In the genomic region with DNA sequence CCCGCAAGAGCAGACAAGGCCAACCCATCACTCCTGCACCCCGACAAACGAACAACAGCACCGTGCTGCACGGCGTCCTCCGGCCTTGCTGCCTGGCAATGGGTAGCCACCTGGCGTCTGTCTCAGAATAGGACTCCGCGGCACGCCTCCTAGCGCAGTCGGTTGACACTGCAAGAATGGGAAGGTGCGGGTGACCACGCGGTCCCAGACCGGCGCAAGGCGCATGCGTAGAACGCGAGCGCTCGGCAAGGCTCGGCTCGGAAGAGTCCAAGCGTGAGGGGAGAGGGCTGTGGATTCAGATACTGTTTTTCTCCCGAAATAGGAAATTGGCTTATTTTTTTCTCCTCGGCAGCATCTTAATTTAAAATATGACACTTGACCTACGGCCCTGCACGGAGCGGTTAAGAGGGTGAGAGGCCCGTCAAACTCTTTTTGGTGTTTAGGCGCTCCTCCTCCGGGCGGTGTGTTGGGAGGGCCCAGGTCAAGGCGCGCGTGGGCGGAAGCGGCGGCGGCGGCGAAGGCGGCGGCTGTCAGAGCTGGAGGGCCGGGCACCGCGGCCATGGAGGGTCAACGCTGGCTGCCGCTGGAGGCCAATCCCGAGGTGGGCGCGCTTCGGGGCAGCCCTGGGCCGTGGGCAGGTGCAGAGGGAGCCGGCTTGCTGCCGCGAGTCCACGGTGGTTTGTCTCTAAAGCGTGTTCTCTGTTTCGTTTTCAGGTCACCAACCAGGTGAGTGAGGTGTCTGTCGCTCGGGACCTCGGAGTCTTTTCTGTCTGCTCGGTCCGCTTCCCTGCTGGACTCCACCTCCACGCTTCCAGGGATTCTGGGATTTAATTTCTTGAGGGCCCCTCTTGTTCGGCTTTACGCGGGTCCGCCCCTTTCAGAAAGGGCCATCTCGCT, we compare ENCODE assay signal across 8 cellular contexts. TPM values are rescaled to one million over a fixed set of nuclear protein-coding genes. Genes with fewer than 3 reads are reported as not detected.
A peak's percentile ranks its signal among the peaks of the same experiment; 100 is the strongest.
DNase-seq lines count a peak whose midpoint lies in the region; ATAC-seq and TF ChIP-seq lines count a peak whose summit lies in the region.

A gene (plus strand): TSS at position 530 of the 897 bp plus-strand sequence. CDS start 30 bp downstream, at position 560.

- in situ Hi-C loops in GM13977 (cut with MboI; ENCODE audit: low pct_unique_long_range_greater_than_20kb, low sequenced_read_pairs, unreplicated experiment) = no loop called here

- TF ChIP-seq POLR2A in vagina (IDR thresholded peaks at IDR 0.05) = peak in 1 of 2 donors; percentile 28

- H3K4me3 ChIP-seq in right atrium auricular region (peak within 1 kb of the TSS; percentile 78 to 95), vagina (peak within 1 kb of the TSS; percentile 54 to 92)

- ATAC-seq in HG02885 (IDR thresholded peaks at IDR 0.05; ENCODE audit: poor library complexity, unreplicated experiment) = peak; percentile 97

- H3K9me3 ChIP-seq in right atrium auricular region (no peaks in the 10 kb centered on the region), vagina (no peaks in the 10 kb centered on the region)

- peak; percentile 96 for TF ChIP-seq CTCF in GM13977 (IDR thresholded peaks at IDR 0.05; ENCODE audit: extremely low read depth, insufficient read depth, missing control alignments)
- peak; percentile 88 to 89 for TF ChIP-seq CTCF in right atrium auricular region (IDR thresholded peaks at IDR 0.05)
- TF ChIP-seq CTCF in vagina (IDR thresholded peaks at IDR 0.05) = peak; percentile 49 to 90 (median 55)

- peaks cover 0 to 10% of the 10 kb centered on the region in 2 donors for H3K4me1 ChIP-seq in right atrium auricular region
- H3K4me1 ChIP-seq in vagina = peaks cover 15% of the 10 kb centered on the region

- no peaks in the 10 kb centered on the region for H3K27me3 ChIP-seq in right atrium auricular region
- no peaks in the 10 kb centered on the region for H3K27me3 ChIP-seq in vagina

- H3K27ac ChIP-seq in right atrium auricular region (peak within 1 kb of the TSS; percentile 78 to 84), vagina (peak within 1 kb of the TSS; percentile 81)

- intact Hi-C loops in vagina (cut with DNase I) = no loop called here

- H3K36me3 ChIP-seq in right atrium auricular region (no peaks in the 10 kb centered on the region), vagina (peaks cover 0 to 6% of the 10 kb centered on the region in 2 donors)

- DNase-seq in GM13977 (ENCODE audit: low spot score) (peak; percentile 96), NCI-H1694 treated with DMSO at 0.1 percent for 48 hours (lab: John Stamatoyannopoulos, UW) (peak; percentile 96), T-helper 2 cell (peak; percentile 93 to 97 (median 96)), anterior cingulate cortex (lab: John Stamatoyannopoulos, UW) (peak; percentile 40 to 97 (median 92)), right atrium auricular region (ENCODE audit: low spot score) (peak; percentile 93), pulmonary artery endothelial cell (ENCODE audit: low read depth, low spot score) (peak; percentile 78), vagina (ENCODE audit: extremely low spot score in 2 of 2) (peak; percentile 91 to 98)

RNA-seq across cellular contexts. Expression of the gene that starts here (rescaled TPM):
- total RNA-seq in right atrium auricular region = 10 to 100 TPM; 17.2 to 17.7 TPM
- total RNA-seq in pulmonary artery endothelial cell = 46.6 and 65.3 TPM in 2 replicates
- total RNA-seq in vagina = 5.6 TPM

Comparison
In these comparisons a context has a peak if more than half of its experiments do, and no peak if none do; other contexts are left out.
1. Peak in every context shown above with its lines: DNase-seq, ATAC-seq, H3K4me3 ChIP-seq and H3K27ac ChIP-seq.